Comparison of ENCODE assay signal across 10 cellular contexts in the genomic region with DNA sequence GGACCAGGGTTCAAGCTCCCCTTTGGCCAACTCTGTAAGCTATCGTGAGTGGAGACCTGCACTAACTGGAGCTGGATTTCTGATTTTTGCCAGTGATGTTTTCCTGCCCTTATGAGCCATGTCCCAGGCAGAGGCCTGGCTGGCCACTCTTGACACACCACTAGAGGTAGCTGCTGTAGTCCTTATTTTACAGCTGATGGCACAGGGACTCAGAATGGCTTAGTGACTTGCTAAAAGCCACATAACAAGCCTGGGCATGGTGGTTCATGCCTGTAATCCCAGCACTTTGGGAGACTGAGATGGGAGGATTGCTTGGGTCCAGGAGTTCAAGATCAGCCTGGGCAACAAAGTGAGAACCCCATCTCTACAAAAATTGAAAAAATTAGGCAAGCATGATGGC. TPM values are rescaled to one million over a fixed set of nuclear protein-coding genes. Genes with fewer than 3 reads are reported as not detected.
DNase-seq lines count a peak whose midpoint lies in the region; ATAC-seq and TF ChIP-seq lines count a peak whose summit lies in the region.
"Had no signal": no experiment of that assay in that cellular context is flagged by ENCODE, and none has a peak within 500 bp of the region (broad histone marks: within the 10 kb centered on the region; RNA-seq: fewer than 3 reads in every experiment).

No MANE protein-coding gene starts in this region.

- H3K4me1 ChIP-seq in Loucy (ENCODE audit: insufficient read depth, low read length, poor library complexity, severe bottlenecking) = no peaks in the 10 kb centered on the region

- H3K36me3 Mint-ChIP-seq in activated T-cell treated with anti-CD3 and anti-CD28 coated beads, Interleukin-2, amount 50 U/mL, for 4 hours (ENCODE audit: insufficient read depth) = no peaks in the 10 kb centered on the region

- H3K4me1 Mint-ChIP-seq in activated T-cell treated with anti-CD3 and anti-CD28 coated beads, Interleukin-2, amount 50 U/mL, for 4 hours (ENCODE audit: low read depth) = no peaks in the 10 kb centered on the region

- H3K9me3 Mint-ChIP-seq in activated T-cell treated with anti-CD3 and anti-CD28 coated beads, Interleukin-2, amount 50 U/mL, for 4 hours = no peaks in the 10 kb centered on the region

- H3K27me3 ChIP-seq in Loucy (ENCODE audit: insufficient read depth, low read length, poor library complexity, severe bottlenecking) = no peaks in the 10 kb centered on the region
- H3K27me3 ChIP-seq: suprapubic skin had no signal

- H3K4me2 ChIP-seq in Loucy (ENCODE audit: low read depth, low read length, poor library complexity, severe bottlenecking) = no peak overlapping the region

- 0 out of 2 replicates have a peak, but pooled peaks have one; percentile 10 for TF ChIP-seq CTCF in Loucy (conservative IDR thresholded peaks at IDR 0.05; ENCODE audit: low read length)
- TF ChIP-seq CTCF in choroid plexus epithelial cell (conservative IDR thresholded peaks at IDR 0.05; ENCODE audit: low read depth, low read length) = peak; percentile 44

- H3F3A ChIP-seq in Loucy (ENCODE audit: low read depth) = no peaks in the 10 kb centered on the region

- no peak overlapping the region for H3K4me3 ChIP-seq in Loucy (ENCODE audit: low read length, poor library complexity, severe bottlenecking)
- no peak overlapping the region for H3K4me3 ChIP-seq in choroid plexus epithelial cell (ENCODE audit: low read depth, low read length)
- H3K4me3 ChIP-seq: suprapubic skin had no signal

- DNase-seq in NCI-H526 (lab: John Stamatoyannopoulos, UW) (peak; percentile 27 to 56), NCI-H526 treated with DMSO at 0.1 percent for 48 hours (lab: John Stamatoyannopoulos, UW) (no peak), choroid plexus epithelial cell (ENCODE audit: low read depth) (no peak), pons (ENCODE audit: low spot score) (peak; percentile 37)
- DNase-seq in activated T-cell treated with anti-CD3 and anti-CD28 coated beads, Interleukin-2, amount 50 U/mL, for 4 hours = no peak
- DNase-seq: T-helper 1 cell had no signal

- no peaks in the 10 kb centered on the region for H4K20me1 ChIP-seq in Loucy (ENCODE audit: insufficient read depth, low read length, poor library complexity, severe bottlenecking)

- H2AFZ ChIP-seq in Loucy (ENCODE audit: low read length) = no peak overlapping the region

- H3K9me2 ChIP-seq in Loucy (replicated peaks; ENCODE audit: low read depth, low read length) = no peaks in the 10 kb centered on the region

- H3K9ac ChIP-seq in Loucy (ENCODE audit: low read depth, low read length, poor library complexity, severe bottlenecking) = no peak overlapping the region

- H3K79me2 ChIP-seq in Loucy (ENCODE audit: insufficient read depth, low read length) = no peaks in the 10 kb centered on the region

- H3K36me3 ChIP-seq in Loucy (ENCODE audit: insufficient read depth, low read length) = no peaks in the 10 kb centered on the region
- H3K36me3 ChIP-seq: suprapubic skin had no signal

- no peak for ATAC-seq in HG03571 (IDR thresholded peaks at IDR 0.05; ENCODE audit: unreplicated experiment)
- no peak for ATAC-seq in GM19351 (IDR thresholded peaks at IDR 0.05; ENCODE audit: unreplicated experiment)
- ATAC-seq in activated T-cell treated with anti-CD3 and anti-CD28 coated beads, Interleukin-2, amount 50 U/mL, for 4 hours = no peak

- no peak overlapping the region for H3K4me3 Mint-ChIP-seq in activated T-cell treated with anti-CD3 and anti-CD28 coated beads, Interleukin-2, amount 50 U/mL, for 4 hours

- peaks cover 3% of the 10 kb centered on the region for H3K27me3 Mint-ChIP-seq in activated T-cell treated with anti-CD3 and anti-CD28 coated beads, Interleukin-2, amount 50 U/mL, for 4 hours (ENCODE audit: low read depth)

- peaks cover 8% of the 10 kb centered on the region; the same call in 1 of the 2 replicates for H3K9me3 ChIP-seq in Loucy (ENCODE audit: insufficient read depth, low read depth, low read length)
- H3K9me3 ChIP-seq: suprapubic skin had no signal

RNA-seq across cellular contexts. Expression of gene CYTL1, which starts 33.4 kb away (rescaled TPM):
- not detected for total RNA-seq in activated T-cell treated with anti-CD3 and anti-CD28 coated beads, Interleukin-2, amount 50 U/mL, for 4 hours

Comparison
In these comparisons a context has a peak if more than half of its experiments do, and no peak if none do; other contexts are left out.
1. DNase-seq: peak in NCI-H526 (2 of 2) and pons (single experiment); none in NCI-H526 treated with DMSO at 0.1 percent for 48 hours (single experiment), choroid plexus epithelial cell (single experiment) and activated T-cell treated with anti-CD3 and anti-CD28 coated beads, Interleukin-2, amount 50 U/mL, for 4 hours (single experiment).